ENCODE assay signal across 16 cellular contexts in genomic region chr11:48000432-48000831, GRCh38. TPM values are rescaled to one million over a fixed set of nuclear protein-coding genes. Genes with fewer than 3 reads are reported as not detected.
DNase-seq lines count a peak whose midpoint lies in the region; ATAC-seq and TF ChIP-seq lines count a peak whose summit lies in the region.
"Had no signal": no experiment of that assay in that cellular context is flagged by ENCODE, and none has a peak within 500 bp of the region (broad histone marks: within the 10 kb centered on the region; RNA-seq: fewer than 3 reads in every experiment).

No MANE protein-coding gene starts in this region.

- no peak overlapping the region for H3K9ac ChIP-seq in endodermal cell (ENCODE audit: extremely low read depth, low read length, poor library complexity, severe bottlenecking)

- H3K9me3 ChIP-seq in T-helper 17 cell (ENCODE audit: control insufficient read depth, low read length, poor library complexity, severe bottlenecking) (no peaks in the 10 kb centered on the region), endodermal cell (ENCODE audit: control insufficient read depth, low read length) (no peaks in the 10 kb centered on the region), suprapubic skin (no peaks in the 10 kb centered on the region)

- H3K4me1 ChIP-seq in endodermal cell (ENCODE audit: control insufficient read depth, insufficient read depth, low read length), result peaks cover 22% of the 10 kb centered on the region
- H3K4me1 ChIP-seq in suprapubic skin, result peaks cover 39% of the 10 kb centered on the region
- H3K4me1 ChIP-seq: foreskin keratinocyte had no signal

- H3K36me3 ChIP-seq in endodermal cell (ENCODE audit: control insufficient read depth, insufficient read depth, low read length) (no peaks in the 10 kb centered on the region), suprapubic skin (no peaks in the 10 kb centered on the region)

- H3K27ac ChIP-seq in endodermal cell (ENCODE audit: low read depth, low read length) (no peak overlapping the region), suprapubic skin (peak overlapping the region; percentile 15)
- H3K27ac ChIP-seq: foreskin keratinocyte had no signal

- H3K9me3 Mint-ChIP-seq in activated naive CD4-positive, alpha-beta T cell treated with anti-CD3 and anti-CD28 coated beads for 36 hours, result no peaks in the 10 kb centered on the region
- no peaks in the 10 kb centered on the region for H3K9me3 Mint-ChIP-seq in endodermal cell

- H3K4me3 Mint-ChIP-seq in activated naive CD4-positive, alpha-beta T cell treated with anti-CD3 and anti-CD28 coated beads for 36 hours, result no peak overlapping the region
- H3K4me3 Mint-ChIP-seq in T-helper 17 cell (no peak overlapping the region), endodermal cell (no peak overlapping the region)

- no peaks in the 10 kb centered on the region for H3K27me3 Mint-ChIP-seq in activated naive CD4-positive, alpha-beta T cell treated with anti-CD3 and anti-CD28 coated beads for 36 hours (ENCODE audit: low read depth)
- H3K27me3 Mint-ChIP-seq in T-helper 17 cell (no peaks in the 10 kb centered on the region), endodermal cell (ENCODE audit: insufficient read depth) (no peaks in the 10 kb centered on the region)

- TF ChIP-seq CTCF in endodermal cell (conservative IDR thresholded peaks at IDR 0.05) (no peak), suprapubic skin (IDR thresholded peaks at IDR 0.05) (no peak)

- intact Hi-C loops in activated naive CD4-positive, alpha-beta T cell treated with anti-CD3 and anti-CD28 coated beads for 36 hours (cut with micrococcal nuclease), result loop anchor here (2.0 to 10.0 kb wide), 3 partner anchors 234 to 736 kb away; partner anchors contain the start of genes CELF1 and FNBP4

- no peak for ATAC-seq in T-helper 17 cell
- no peak for ATAC-seq in GM19035 (IDR thresholded peaks at IDR 0.05; ENCODE audit: unreplicated experiment)
- ATAC-seq: foreskin keratinocyte had no signal

- H3K4me3 ChIP-seq in endodermal cell (ENCODE audit: low read length) (no peak overlapping the region), suprapubic skin (no peak overlapping the region)

- no peaks in the 10 kb centered on the region for H3K36me3 Mint-ChIP-seq in activated naive CD4-positive, alpha-beta T cell treated with anti-CD3 and anti-CD28 coated beads for 36 hours (ENCODE audit: low read depth)
- H3K36me3 Mint-ChIP-seq in T-helper 17 cell (ENCODE audit: low read depth) (peaks cover under 1% of the 10 kb centered on the region), endodermal cell (ENCODE audit: low read depth) (no peaks in the 10 kb centered on the region)

- DNase-seq in activated naive CD4-positive, alpha-beta T cell treated with anti-CD3 and anti-CD28 coated beads for 36 hours, result no peak
- DNase-seq in activated naive CD4-positive, alpha-beta T cell treated with Interleukin-2 at 50 U/mL for 16 hours, result no peak
- no peak for DNase-seq in T-helper 17 cell
- DNase-seq in endodermal cell, result no peak
- no peak for DNase-seq in suprapubic skin (ENCODE audit: low spot score in 2 of 2)
- no peak for DNase-seq in NCI-H69 (lab: John Stamatoyannopoulos, UW)
- DNase-seq in 8988T, result no peak
- DNase-seq: AML-193; effector CD4-positive, alpha-beta T cell; EL; foreskin keratinocyte; KBM-7; mesendoderm; NCI-H146; Right ventricle myocardium superior had no signal

- H3K27me3 ChIP-seq in endodermal cell (ENCODE audit: control insufficient read depth, insufficient read depth, low read length, poor library complexity, severe bottlenecking) (no peaks in the 10 kb centered on the region), suprapubic skin (no peaks in the 10 kb centered on the region)
- H3K27me3 ChIP-seq: foreskin keratinocyte had no signal

- H3K4me1 Mint-ChIP-seq in activated naive CD4-positive, alpha-beta T cell treated with anti-CD3 and anti-CD28 coated beads for 36 hours (ENCODE audit: low read depth), result peaks cover 79% of the 10 kb centered on the region
- H3K4me1 Mint-ChIP-seq in T-helper 17 cell (peaks cover 51% of the 10 kb centered on the region), endodermal cell (peaks cover 59% of the 10 kb centered on the region)

- peak overlapping the region; percentile 67 for H3K27ac Mint-ChIP-seq in activated naive CD4-positive, alpha-beta T cell treated with anti-CD3 and anti-CD28 coated beads for 36 hours
- H3K27ac Mint-ChIP-seq in T-helper 17 cell, result peak overlapping the region; percentile 97
- peak overlapping the region; percentile 26 for H3K27ac Mint-ChIP-seq in endodermal cell

- CTCF ChIA-PET in activated naive CD4-positive, alpha-beta T cell treated with anti-CD3 and anti-CD28 coated beads for 36 hours (lab: Charles Lee), result interaction anchor here (3.5 kb wide), 1 partner anchor 67 kb away, joined by 18 read pairs; no protein-coding TSS in a partner anchor

- TF ChIP-seq POLR2A in suprapubic skin (IDR thresholded peaks at IDR 0.05), result no peak

- 89 to 96% methylated on average over 5 of the region's 5 CpGs for WGBS in endodermal cell (ENCODE audit: insufficient coverage in 1 of 2, insufficient read length in 1 of 2), 2 experiments
- 76% methylated on average over 5 of the region's 5 CpGs for WGBS in suprapubic skin

- no peak for TF ChIP-seq EP300 in suprapubic skin (IDR thresholded peaks at IDR 0.05)

RNA-seq across cellular contexts. Expression of gene PTPRJ, which starts 20.1 kb away (rescaled TPM):
- 10 to 100 TPM in 1 of 2 experiments, 1 to 10 TPM in 1; 8.2 to 10.7 TPM for total RNA-seq in activated naive CD4-positive, alpha-beta T cell treated with anti-CD3 and anti-CD28 coated beads for 36 hours
- total RNA-seq in T-helper 17 cell (10 to 100 TPM; 33.2 to 83.9 TPM), endodermal cell (10 to 100 TPM; 26.5 to 37.4 TPM), suprapubic skin (10 to 100 TPM in 3 of 4 donors, 1 to 10 TPM in 1; 4.0 to 15.5 (median 13.1) TPM)
- polyA plus RNA-seq in endodermal cell (2013, experiment 1 of 2), result 11.9 TPM
- polyA plus RNA-seq in endodermal cell (2013, experiment 2 of 2), result 12.4 TPM

Comparison
In these comparisons a context has a peak if more than half of its experiments do, and no peak if none do; other contexts are left out.
1. H3K27ac Mint-ChIP-seq: peak in every context shown above with its lines; median percentile 97 in T-helper 17 cell; 67 in activated naive CD4-positive, alpha-beta T cell treated with anti-CD3 and anti-CD28 coated beads for 36 hours; 26 in endodermal cell.